In genomic region chr11:20056109-20057054, GRCh38 we compare ENCODE assay signal across 19 cellular contexts.
DNase-seq lines count a peak whose midpoint lies in the region; ATAC-seq lines count a peak whose summit lies in the region.
"Had no signal": no experiment of that assay in that cellular context is flagged by ENCODE, and none has a peak within 500 bp of the region (broad histone marks: within the 10 kb centered on the region; RNA-seq: fewer than 3 reads in every experiment).

No MANE protein-coding gene starts in this region.

- H3K27ac ChIP-seq in stomach smooth muscle (ENCODE audit: low read length) (peak overlapping the region; percentile 31), SJCRH30 (no peak overlapping the region; the same call in 1 of the 2 replicates)
- H3K27ac ChIP-seq: body of pancreas had no signal

- H3K27me3 ChIP-seq in MG63 (no peaks in the 10 kb centered on the region), stomach smooth muscle (ENCODE audit: control insufficient read depth in 1 of 2, insufficient read depth in 2 of 2, low read length in 2 of 2) (no peaks in the 10 kb centered on the region), SJCRH30 (no peaks in the 10 kb centered on the region)
- H3K27me3 ChIP-seq: body of pancreas had no signal

- no peaks in the 10 kb centered on the region for H3K9me3 ChIP-seq in MG63
- no peaks in the 10 kb centered on the region for H3K9me3 ChIP-seq in stomach smooth muscle (ENCODE audit: control insufficient read depth in 2 of 2, low read length in 2 of 2)
- no peaks in the 10 kb centered on the region for H3K9me3 ChIP-seq in SJCRH30 (replicated peaks)
- H3K9me3 ChIP-seq: body of pancreas had no signal

- H3K27ac Mint-ChIP-seq in effector memory CD8-positive, alpha-beta T cell = no peak overlapping the region
- H3K27ac Mint-ChIP-seq: activated CD8-positive, alpha-beta T cell treated with anti-CD3 and anti-CD28 coated beads, Interleukin-2, amount 10 ng/mL, durations not matched to agents 7 days and 5 days; B cell had no signal

- H3K4me3 Mint-ChIP-seq in effector memory CD8-positive, alpha-beta T cell = no peak overlapping the region
- H3K4me3 Mint-ChIP-seq: activated CD8-positive, alpha-beta T cell treated with anti-CD3 and anti-CD28 coated beads, Interleukin-2, amount 10 ng/mL, durations not matched to agents 7 days and 5 days; B cell; IgD-negative memory B cell had no signal

- H3K36me3 ChIP-seq in MG63 = peaks cover 81% of the 10 kb centered on the region
- H3K36me3 ChIP-seq in stomach smooth muscle (ENCODE audit: control insufficient read depth in 2 of 2, insufficient read depth in 2 of 2, low read length in 2 of 2) = peaks cover 48 to 52% of the 10 kb centered on the region in 2 donors
- H3K36me3 ChIP-seq in SJCRH30 = peaks cover 96% of the 10 kb centered on the region

- H3K4me1 ChIP-seq in stomach smooth muscle (ENCODE audit: control insufficient read depth, insufficient read depth, low read length) (peaks cover 33% of the 10 kb centered on the region), SJCRH30 (peaks cover 22% of the 10 kb centered on the region)
- H3K4me1 ChIP-seq: body of pancreas had no signal

- H3K4me3 ChIP-seq in MG63 (no peak overlapping the region), stomach smooth muscle (ENCODE audit: low read length in 2 of 2) (no peak overlapping the region), SJCRH30 (no peak overlapping the region)
- H3K4me3 ChIP-seq: body of pancreas, GM12878 had no signal

- H3K36me3 Mint-ChIP-seq in effector memory CD8-positive, alpha-beta T cell (ENCODE audit: insufficient read depth) = no peaks in the 10 kb centered on the region

- no peak overlapping the region for H3K9ac ChIP-seq in stomach smooth muscle (ENCODE audit: low read length in 2 of 2)

- ATAC-seq in HG02870 (IDR thresholded peaks at IDR 0.05; ENCODE audit: unreplicated experiment) = no peak
- ATAC-seq in effector memory CD8-positive, alpha-beta T cell (replicated peaks) = no peak
- ATAC-seq: activated CD8-positive, alpha-beta T cell treated with anti-CD3 and anti-CD28 coated beads, Interleukin-2, amount 10 ng/mL, durations not matched to agents 7 days and 5 days; body of pancreas; GM12878 had no signal

- no peaks in the 10 kb centered on the region for H3K4me1 Mint-ChIP-seq in effector memory CD8-positive, alpha-beta T cell (ENCODE audit: low read depth in 2 of 2)
- H3K4me1 Mint-ChIP-seq: B cell, IgD-negative memory B cell had no signal

- no peaks in the 10 kb centered on the region for H3K27me3 Mint-ChIP-seq in effector memory CD8-positive, alpha-beta T cell
- H3K27me3 Mint-ChIP-seq: B cell had no signal

- DNase-seq in MG63 (peak; percentile 57), cerebellar cortex (ENCODE audit: low spot score) (peak; percentile 77), medulla oblongata (ENCODE audit: extremely low spot score) (peak; percentile 63), SJCRH30 (no peak)
- no peak for DNase-seq in stimulated activated CD4-positive, alpha-beta T cell treated with anti-CD3 and anti-CD28 coated beads, Interleukin-4, amount 100 ng/mL, for 1 hour
- DNase-seq in effector memory CD8-positive, alpha-beta T cell = no peak
- DNase-seq: activated CD8-positive, alpha-beta T cell treated with anti-CD3 and anti-CD28 coated beads, Interleukin-2, amount 10 ng/mL, durations not matched to agents 7 days and 5 days; activated gamma-delta T cell; DND-41; mesenchymal stem cell; NCI-H1436 treated with DMSO at 0.1 percent for 48 hours; NCI-H774; occipital lobe had no signal

- H3K9me3 Mint-ChIP-seq in effector memory CD8-positive, alpha-beta T cell = no peaks in the 10 kb centered on the region

Comparison
In these comparisons a context has a peak if more than half of its experiments do, and no peak if none do; other contexts are left out.
1. DNase-seq: peak in MG63 (single experiment), cerebellar cortex (single experiment) and medulla oblongata (single experiment); none in stimulated activated CD4-positive, alpha-beta T cell treated with anti-CD3 and anti-CD28 coated beads, Interleukin-4, amount 100 ng/mL, for 1 hour (single experiment), SJCRH30 (0 of 2) and effector memory CD8-positive, alpha-beta T cell (0 of 3).